Comparison of ENCODE assay signal across 16 cellular contexts in genomic region chr12:53068811-53069585, GRCh38. TPM values are rescaled to one million over a fixed set of nuclear protein-coding genes. Genes with fewer than 3 reads are reported as not detected.
DNase-seq lines count a peak whose midpoint lies in the region; ATAC-seq and TF ChIP-seq lines count a peak whose summit lies in the region.
"Had no signal": no experiment of that assay in that cellular context is flagged by ENCODE, and none has a peak within 500 bp of the region (broad histone marks: within the 10 kb centered on the region; RNA-seq: fewer than 3 reads in every experiment).

No MANE protein-coding gene starts in this region.

- CTCF ChIA-PET in activated CD8-positive, alpha-beta T cell treated with anti-CD3 and anti-CD28 coated beads for 36 hours (lab: Charles Lee) = interaction anchor here (1.2 to 12.1 kb wide), 4 partner anchors 14 to 145 kb away, joined by 3 to 553 read pairs (median 48); partner anchors contain the start of genes IGFBP6, SOAT2 and SPRYD3
- CTCF ChIA-PET in activated CD8-positive, alpha-beta T cell treated with anti-CD3 and anti-CD28 coated beads, Interleukin-2, amount 10 ng/mL, durations not matched to agents 7 days and 5 days (lab: Charles Lee) = interaction anchor here (0.8 to 10.2 kb wide), 3 partner anchors 9 to 90 kb away, joined by 3 to 295 read pairs (median 119); partner anchors contain the start of genes IGFBP6, SOAT2 and SPRYD3

- no peak overlapping the region for H3K4me2 ChIP-seq in neural progenitor cell

- H3K27me3 ChIP-seq in esophagus squamous epithelium = no peaks in the 10 kb centered on the region
- H3K27me3 ChIP-seq in neural progenitor cell = no peaks in the 10 kb centered on the region
- no peaks in the 10 kb centered on the region for H3K27me3 ChIP-seq in upper lobe of left lung
- H3K27me3 ChIP-seq: cardiac muscle cell had no signal

- H3K36me3 ChIP-seq in esophagus squamous epithelium (peaks cover 0 to 91% (median 12%) of the 10 kb centered on the region in 3 donors), neural progenitor cell (no peaks in the 10 kb centered on the region), upper lobe of left lung (peaks cover 0 to 85% (median 36%) of the 10 kb centered on the region in 4 donors)
- H3K36me3 ChIP-seq: cardiac muscle cell had no signal

- H2AFZ ChIP-seq in neural progenitor cell (replicated peaks) = no peak overlapping the region

- no peak for ATAC-seq in activated CD8-positive, alpha-beta T cell treated with anti-CD3 and anti-CD28 coated beads for 36 hours
- no peak for ATAC-seq in activated CD8-positive, alpha-beta T cell treated with anti-CD3 and anti-CD28 coated beads, Interleukin-2, amount 10 ng/mL, durations not matched to agents 7 days and 5 days
- peak in 1 of 2 donors; percentile 4 for ATAC-seq in upper lobe of left lung (ENCODE audit: low FRiP score in 2 of 2)
- ATAC-seq: Panc1 had no signal

- no peaks in the 10 kb centered on the region for H3K9me3 ChIP-seq in esophagus squamous epithelium
- H3K9me3 ChIP-seq in neural progenitor cell (ENCODE audit: low read depth) = no peaks in the 10 kb centered on the region
- H3K9me3 ChIP-seq in upper lobe of left lung = no peaks in the 10 kb centered on the region

- H3K9me3 Mint-ChIP-seq in activated CD8-positive, alpha-beta T cell treated with anti-CD3 and anti-CD28 coated beads for 36 hours = no peaks in the 10 kb centered on the region
- no peaks in the 10 kb centered on the region for H3K9me3 Mint-ChIP-seq in activated CD8-positive, alpha-beta T cell treated with anti-CD3 and anti-CD28 coated beads, Interleukin-2, amount 10 ng/mL, durations not matched to agents 7 days and 5 days (ENCODE audit: insufficient read depth)
- no peaks in the 10 kb centered on the region for H3K9me3 Mint-ChIP-seq in neural progenitor cell
- H3K9me3 Mint-ChIP-seq: stimulated activated naive CD8-positive, alpha-beta T cell treated with anti-CD3 and anti-CD28 coated beads, Interleukin-15, Interleukin-2, amounts not matched to agents 100 ng/mL and 50 ng/mL, for 24 hours had no signal

- H3K79me2 ChIP-seq in neural progenitor cell (ENCODE audit: low read depth) = no peaks in the 10 kb centered on the region

- peaks cover 28% of the 10 kb centered on the region for H3K36me3 Mint-ChIP-seq in activated CD8-positive, alpha-beta T cell treated with anti-CD3 and anti-CD28 coated beads for 36 hours (ENCODE audit: low read depth)
- peaks cover 41% of the 10 kb centered on the region for H3K36me3 Mint-ChIP-seq in activated CD8-positive, alpha-beta T cell treated with anti-CD3 and anti-CD28 coated beads, Interleukin-2, amount 10 ng/mL, durations not matched to agents 7 days and 5 days (ENCODE audit: low read depth)
- peaks cover 9% of the 10 kb centered on the region for H3K36me3 Mint-ChIP-seq in neural progenitor cell

- intact Hi-C loops in activated CD8-positive, alpha-beta T cell treated with anti-CD3 and anti-CD28 coated beads for 36 hours (cut with micrococcal nuclease) = no loop called here
- intact Hi-C loops in esophagus squamous epithelium (cut with DNase I) = loop anchor here (5.0 kb wide), 1 partner anchor 33 kb away; the partner anchor contains the start of gene SOAT2

- H4K20me1 ChIP-seq in neural progenitor cell (ENCODE audit: low read depth) = peaks cover 22% of the 10 kb centered on the region

- H3K4me3 ChIP-seq in esophagus squamous epithelium (no peak overlapping the region), neural progenitor cell (no peak overlapping the region), upper lobe of left lung (no peak overlapping the region)
- H3K4me3 ChIP-seq: cardiac muscle cell had no signal

- no peak for DNase-seq in activated CD8-positive, alpha-beta T cell treated with anti-CD3 and anti-CD28 coated beads for 36 hours
- DNase-seq in activated CD8-positive, alpha-beta T cell treated with anti-CD3 and anti-CD28 coated beads, Interleukin-2, amount 10 ng/mL, durations not matched to agents 7 days and 5 days = no peak
- DNase-seq in esophagus squamous epithelium (lab: John Stamatoyannopoulos, UW) (no peak), neural progenitor cell (ENCODE audit: low spot score) (no peak), upper lobe of left lung (no peak), KBM-7 (no peak), NCI-H82 (lab: John Stamatoyannopoulos, UW) (no peak), substantia nigra (lab: John Stamatoyannopoulos, UW) (no peak)
- DNase-seq: activated CD4-positive, alpha-beta T cell treated with anti-CD3 and anti-CD28 coated beads, Interleukin-2, amount 50 U/mL, for 1 hour; COR-L47; NCI-H1105 treated with DMSO at 0.1 percent for 48 hours had no signal

- peak overlapping the region; percentile 29 for H3K27ac Mint-ChIP-seq in activated CD8-positive, alpha-beta T cell treated with anti-CD3 and anti-CD28 coated beads for 36 hours
- no peak overlapping the region for H3K27ac Mint-ChIP-seq in activated CD8-positive, alpha-beta T cell treated with anti-CD3 and anti-CD28 coated beads, Interleukin-2, amount 10 ng/mL, durations not matched to agents 7 days and 5 days
- peak overlapping the region; percentile 60 for H3K27ac Mint-ChIP-seq in neural progenitor cell
- H3K27ac Mint-ChIP-seq: stimulated activated naive CD8-positive, alpha-beta T cell treated with anti-CD3 and anti-CD28 coated beads, Interleukin-15, Interleukin-2, amounts not matched to agents 100 ng/mL and 50 ng/mL, for 24 hours had no signal

- WGBS in esophagus squamous epithelium, 2 donors = 13 to 49% methylated on average over 4 to 8 of the region's 15 CpGs
- WGBS in upper lobe of left lung, 2 donors = 80 to 85% methylated on average over 15 of the region's 15 CpGs

- POLR2A ChIA-PET in activated CD8-positive, alpha-beta T cell treated with anti-CD3 and anti-CD28 coated beads for 36 hours (lab: Charles Lee) = interaction anchor here (1.1 to 5.6 kb wide), 3 partner anchors 10 to 34 kb away, joined by 3 to 37 read pairs (median 32); partner anchors contain the start of genes IGFBP6 and SPRYD3
- POLR2A ChIA-PET in activated CD8-positive, alpha-beta T cell treated with anti-CD3 and anti-CD28 coated beads, Interleukin-2, amount 10 ng/mL, durations not matched to agents 7 days and 5 days (lab: Charles Lee) = interaction anchor here (1.0 kb wide), 1 partner anchor 31 kb away, joined by 3 read pairs; no protein-coding TSS in a partner anchor

- no peak for TF ChIP-seq POLR2A in esophagus squamous epithelium (IDR thresholded peaks at IDR 0.05)
- TF ChIP-seq POLR2A in upper lobe of left lung (IDR thresholded peaks at IDR 0.05) = no peak

- no peak for TF ChIP-seq EP300 in upper lobe of left lung (IDR thresholded peaks at IDR 0.05)

- H3K27me3 Mint-ChIP-seq in activated CD8-positive, alpha-beta T cell treated with anti-CD3 and anti-CD28 coated beads for 36 hours = no peaks in the 10 kb centered on the region
- no peaks in the 10 kb centered on the region for H3K27me3 Mint-ChIP-seq in activated CD8-positive, alpha-beta T cell treated with anti-CD3 and anti-CD28 coated beads, Interleukin-2, amount 10 ng/mL, durations not matched to agents 7 days and 5 days (ENCODE audit: low read depth)
- peaks cover 8% of the 10 kb centered on the region for H3K27me3 Mint-ChIP-seq in neural progenitor cell (ENCODE audit: insufficient read depth, low read depth)
- H3K27me3 Mint-ChIP-seq: stimulated activated naive CD8-positive, alpha-beta T cell treated with anti-CD3 and anti-CD28 coated beads, Interleukin-15, Interleukin-2, amounts not matched to agents 100 ng/mL and 50 ng/mL, for 24 hours had no signal

- in situ Hi-C loops in KBM-7 (cut with MboI; ENCODE audit: low pct_unique_long_range_greater_than_20kb, low sequenced_read_pairs) = loop anchor here (25.0 kb wide), 1 partner anchor 218 kb away; the partner anchor contains the start of genes MYG1 and PFDN5

- peaks cover 14% of the 10 kb centered on the region for H3K4me1 Mint-ChIP-seq in activated CD8-positive, alpha-beta T cell treated with anti-CD3 and anti-CD28 coated beads for 36 hours (ENCODE audit: low read depth)
- H3K4me1 Mint-ChIP-seq in activated CD8-positive, alpha-beta T cell treated with anti-CD3 and anti-CD28 coated beads, Interleukin-2, amount 10 ng/mL, durations not matched to agents 7 days and 5 days (ENCODE audit: low read depth) = peaks cover 15% of the 10 kb centered on the region
- peaks cover 36% of the 10 kb centered on the region for H3K4me1 Mint-ChIP-seq in neural progenitor cell

- H3K4me3 Mint-ChIP-seq in activated CD8-positive, alpha-beta T cell treated with anti-CD3 and anti-CD28 coated beads for 36 hours = no peak overlapping the region
- H3K4me3 Mint-ChIP-seq in activated CD8-positive, alpha-beta T cell treated with anti-CD3 and anti-CD28 coated beads, Interleukin-2, amount 10 ng/mL, durations not matched to agents 7 days and 5 days = no peak overlapping the region
- no peak overlapping the region for H3K4me3 Mint-ChIP-seq in neural progenitor cell
- H3K4me3 Mint-ChIP-seq: stimulated activated naive CD8-positive, alpha-beta T cell treated with anti-CD3 and anti-CD28 coated beads, Interleukin-15, Interleukin-2, amounts not matched to agents 100 ng/mL and 50 ng/mL, for 24 hours had no signal

- H3F3A ChIP-seq in neural progenitor cell (ENCODE audit: low read depth) = peaks cover 16% of the 10 kb centered on the region

- H3K27ac ChIP-seq in esophagus squamous epithelium (peak overlapping the region in 3 of 4 donors; percentile 76 to 84 (median 80)), neural progenitor cell (no peak overlapping the region), upper lobe of left lung (peak overlapping the region in 3 of 4 donors; percentile 9 to 40 (median 39)), substantia nigra (ENCODE audit: low read depth, low read length, poor library complexity, severe bottlenecking) (no peak overlapping the region)

- TF ChIP-seq CTCF in activated CD8-positive, alpha-beta T cell treated with anti-CD3 and anti-CD28 coated beads for 36 hours (IDR thresholded peaks at IDR 0.05) = no peak
- no peak for TF ChIP-seq CTCF in esophagus squamous epithelium (IDR thresholded peaks at IDR 0.05)
- no peak for TF ChIP-seq CTCF in neural progenitor cell (IDR thresholded peaks at IDR 0.05)
- TF ChIP-seq CTCF in upper lobe of left lung (IDR thresholded peaks at IDR 0.05) = no peak

- H3K9ac ChIP-seq in neural progenitor cell = no peak overlapping the region

- H3K4me1 ChIP-seq in esophagus squamous epithelium (peaks cover 47 to 99% (median 73%) of the 10 kb centered on the region in 3 donors), neural progenitor cell (peaks cover 19% of the 10 kb centered on the region), upper lobe of left lung (peaks cover 40 to 48% (median 44%) of the 10 kb centered on the region in 4 donors)

RNA-seq across cellular contexts. Expression of gene SPRYD3, which starts 10.2 kb away (rescaled TPM):
- 10 to 100 TPM; 24.8 to 25.0 TPM for total RNA-seq in activated CD8-positive, alpha-beta T cell treated with anti-CD3 and anti-CD28 coated beads for 36 hours
- total RNA-seq in activated CD8-positive, alpha-beta T cell treated with anti-CD3 and anti-CD28 coated beads, Interleukin-2, amount 10 ng/mL, durations not matched to agents 7 days and 5 days = 10 to 100 TPM; 27.2 to 31.2 TPM
- 10 to 100 TPM; 28.2 to 41.4 (median 29.2) TPM for total RNA-seq in esophagus squamous epithelium
- total RNA-seq in neural progenitor cell (ENCODE audit: low replicate concordance) = 5.4 and 6.7 TPM in 2 replicates
- total RNA-seq in upper lobe of left lung = 10 to 100 TPM; 34.8 to 53.3 (median 46.7) TPM

RNA-seq across cellular contexts. Expression of gene TNS2, which starts 19.1 kb away (rescaled TPM):
- 1 to 10 TPM; 1.1 to 1.6 TPM for total RNA-seq in activated CD8-positive, alpha-beta T cell treated with anti-CD3 and anti-CD28 coated beads for 36 hours
- total RNA-seq in activated CD8-positive, alpha-beta T cell treated with anti-CD3 and anti-CD28 coated beads, Interleukin-2, amount 10 ng/mL, durations not matched to agents 7 days and 5 days = 1 to 10 TPM; 1.0 to 1.4 TPM
- 10 to 100 TPM; 10.8 to 82.0 (median 20.8) TPM for total RNA-seq in esophagus squamous epithelium
- total RNA-seq in neural progenitor cell (ENCODE audit: low replicate concordance) = 0.24 and 0.28 TPM in 2 replicates
- total RNA-seq in upper lobe of left lung = 100 to 1,000 TPM in 5 of 6 donors, 10 to 100 TPM in 1; 99.1 to 703 (median 197) TPM

RNA-seq across cellular contexts. Expression of gene IGFBP6, which starts 28.5 kb away (rescaled TPM):
- 1 to 10 TPM; 2.0 to 2.3 TPM for total RNA-seq in activated CD8-positive, alpha-beta T cell treated with anti-CD3 and anti-CD28 coated beads for 36 hours
- total RNA-seq in activated CD8-positive, alpha-beta T cell treated with anti-CD3 and anti-CD28 coated beads, Interleukin-2, amount 10 ng/mL, durations not matched to agents 7 days and 5 days = 1 to 10 TPM; 3.1 to 5.4 TPM
- total RNA-seq in esophagus squamous epithelium (100 to 1,000 TPM in 2 of 4 donors, 10 to 100 TPM in 2; 34.5 to 506 (median 94.0) TPM), neural progenitor cell (ENCODE audit: low replicate concordance) (2.5 and 2.6 TPM in 2 replicates), upper lobe of left lung (100 to 1,000 TPM in 1 of 6 donors, 10 to 100 TPM in 5; 12.6 to 112 (median 48.9) TPM)

RNA-seq across cellular contexts. Expression of gene SOAT2, which starts 34.3 kb away (rescaled TPM):
- 1 to 10 TPM; 5.3 to 6.7 TPM for total RNA-seq in activated CD8-positive, alpha-beta T cell treated with anti-CD3 and anti-CD28 coated beads for 36 hours
- total RNA-seq in activated CD8-positive, alpha-beta T cell treated with anti-CD3 and anti-CD28 coated beads, Interleukin-2, amount 10 ng/mL, durations not matched to agents 7 days and 5 days = 10 to 100 TPM; 10.8 to 13.3 TPM
- not detected for total RNA-seq in esophagus squamous epithelium
- total RNA-seq in neural progenitor cell (ENCODE audit: low replicate concordance) = not detected in 2 replicates
- total RNA-seq in upper lobe of left lung = 1 to 10 TPM in 1 of 6 donors, under 1 TPM in 2, not detected in 3; 0.11 to 3.1 (median 0.13) TPM
- total RNA-seq: NCI-H460, pulmonary artery endothelial cell had no signal

Comparison
In these comparisons a context has a peak if more than half of its experiments do, and no peak if none do; other contexts are left out.
1. H3K27ac ChIP-seq: peak in esophagus squamous epithelium (3 of 4) and upper lobe of left lung (3 of 4); none in neural progenitor cell (single experiment) and substantia nigra (single experiment).